In the genomic region with DNA sequence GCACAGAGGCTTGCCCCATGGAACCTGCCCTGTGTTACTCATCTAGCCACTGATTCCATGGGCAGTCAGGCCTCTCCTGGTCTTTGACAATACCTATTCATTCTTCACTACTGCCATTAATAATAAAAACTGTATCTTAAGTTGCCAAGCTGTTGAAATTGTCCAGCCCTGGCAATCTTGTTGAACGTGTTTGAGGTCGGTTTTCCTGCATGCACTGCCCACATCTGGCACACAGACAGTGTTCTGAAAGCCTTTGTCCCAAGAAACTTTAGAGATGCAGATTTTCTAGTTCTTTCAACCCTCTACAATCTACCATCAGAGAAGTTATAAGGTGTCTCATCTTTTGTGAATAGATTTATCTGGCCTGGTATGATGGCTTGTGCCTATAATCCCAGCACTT, we compare ENCODE assay signal across 26 cellular contexts.
"Had no signal": no experiment of that assay in that cellular context is flagged by ENCODE, and none has a peak within 500 bp of the region (broad histone marks: within the 10 kb centered on the region; RNA-seq: fewer than 3 reads in every experiment).

No MANE protein-coding gene starts in this region.

- FAIRE-seq: bronchial epithelial cell, TTC549 had no signal

- DNase-seq: activated CD4-positive, alpha-beta T cell treated with anti-CD3 and anti-CD28 coated beads for 36 hours; activated CD4-positive, alpha-beta T cell treated with anti-CD3 and anti-CD28 coated beads, Interleukin-2, amount 10 ng/mL, durations not matched to agents 7 days and 5 days; activated CD4-positive, alpha-beta T cell treated with anti-CD3 and anti-CD28 coated beads, Interleukin-2, amount 50 U/mL, for 48 hours; activated CD8-positive, alpha-beta T cell treated with anti-CD3 and anti-CD28 coated beads, Interleukin-2, amount 10 ng/mL, durations not matched to agents 7 days and 5 days; activated gamma-delta T cell; activated naive CD4-positive, alpha-beta T cell treated with anti-CD3 and anti-CD28 coated beads, Interleukin-2, amount 10 ng/mL, durations not matched to agents 7 days and 5 days; activated naive CD8-positive, alpha-beta T cell treated with anti-CD3 and anti-CD28 coated beads, Interleukin-2, amount 50 U/mL, for 24 hours; activated T-cell treated with anti-CD3 and anti-CD28 coated beads, Interleukin-2, amount 50 U/mL, for 24 hours; anterior cingulate cortex; caudate nucleus; cerebellar nuclear complex; NCI-H1105; NCI-H1417 treated with DMSO at 0.1 percent for 48 hours; NCI-H187 treated with DMSO at 0.1 percent for 48 hours; NCI-H2081; NCI-H345; NCI-H524 treated with DMSO at 0.1 percent for 48 hours; RPMI8226; SHP77 treated with DMSO at 0.1 percent for 48 hours; SK-N-SH had no signal

- H3K4me3 ChIP-seq: SJSA1 had no signal

- ATAC-seq: activated CD4-positive, alpha-beta T cell treated with anti-CD3 and anti-CD28 coated beads for 36 hours; activated CD4-positive, CD25-positive, alpha-beta regulatory T cell treated with anti-CD3 and anti-CD28 coated beads, Interleukin-2, amount 50 U/mL, for 24 hours; activated CD8-positive, alpha-beta T cell treated with anti-CD3 and anti-CD28 coated beads, Interleukin-2, amount 10 ng/mL, durations not matched to agents 7 days and 5 days; activated naive CD8-positive, alpha-beta T cell treated with anti-CD3 and anti-CD28 coated beads, Interleukin-2, amount 50 U/mL, for 24 hours; Panc1; WTC11 had no signal

- H3K9ac ChIP-seq: SK-N-SH had no signal

- H3K36me3 ChIP-seq: SJSA1 had no signal

- H3K4me2 ChIP-seq: SK-N-SH had no signal

- H3K27ac ChIP-seq: SJSA1 had no signal

- H3K4me1 ChIP-seq: SJSA1 had no signal

- H3K27me3 ChIP-seq: SJSA1 had no signal

- H3K9me3 ChIP-seq: SJSA1 had no signal
